ENCODE assay signal across 21 cellular contexts in genomic region chr10:46537309-46537708, GRCh38. TPM values are rescaled to one million over a fixed set of nuclear protein-coding genes. Genes with fewer than 3 reads are reported as not detected.
DNase-seq lines count a peak whose midpoint lies in the region; ATAC-seq and TF ChIP-seq lines count a peak whose summit lies in the region.
"Had no signal": no experiment of that assay in that cellular context is flagged by ENCODE, and none has a peak within 500 bp of the region (broad histone marks: within the 10 kb centered on the region; RNA-seq: fewer than 3 reads in every experiment).

No MANE protein-coding gene starts in this region.

- H3K4me2 ChIP-seq in GM23338 = 0 out of 2 replicates have a peak overlapping the region, but pooled peaks have one; percentile 8
- H3K4me2 ChIP-seq in trophoblast cell (ENCODE audit: low read length) = no peak overlapping the region

- H3K14ac ChIP-seq in trophoblast cell (ENCODE audit: low read length) = no peak overlapping the region

- H3K4me1 ChIP-seq in GM23338 (ENCODE audit: insufficient read depth) = peaks cover 13% of the 10 kb centered on the region
- peaks cover 27% of the 10 kb centered on the region for H3K4me1 ChIP-seq in Panc1 (ENCODE audit: control insufficient read depth, insufficient read depth, low read length)
- H3K4me1 ChIP-seq in endodermal cell (ENCODE audit: control insufficient read depth, insufficient read depth, low read length) = peaks cover 5% of the 10 kb centered on the region
- H3K4me1 ChIP-seq in trophoblast cell (ENCODE audit: control insufficient read depth in 1 of 2, insufficient read depth in 2 of 2, low read length in 2 of 2) = peaks cover 6 to 9% of the 10 kb centered on the region in 2 experiments

- in situ Hi-C loops in Panc1 (cut with HindIII; ENCODE audit: low pct_unique_long_range_greater_than_20kb, low sequenced_read_pairs) = no loop called here

- peaks cover 3% of the 10 kb centered on the region for H4K20me1 ChIP-seq in GM23338 (replicated peaks; ENCODE audit: insufficient read depth)

- H4K12ac ChIP-seq in trophoblast cell (ENCODE audit: low read depth, low read length) = no peak overlapping the region

- H3K4me1 Mint-ChIP-seq in GM23338 = peaks cover 20% of the 10 kb centered on the region
- H3K4me1 Mint-ChIP-seq in endodermal cell = peaks cover 9% of the 10 kb centered on the region
- peaks cover 2% of the 10 kb centered on the region for H3K4me1 Mint-ChIP-seq in T-helper 2 cell treated with Interferon-gamma antibody and Interleukin-4, amounts not matched to agents 5 μg/mL and 100 μg/mL, for 36 hours (ENCODE audit: low read depth)

- H3K27ac ChIP-seq in GM23338 (ENCODE audit: low read depth) = no peak overlapping the region
- peak overlapping the region; percentile 29; the same call in 1 of the 2 replicates for H3K27ac ChIP-seq in Panc1 (ENCODE audit: low read length)
- H3K27ac ChIP-seq in endodermal cell (ENCODE audit: low read depth, low read length) = no peak overlapping the region
- H3K27ac ChIP-seq in trophoblast cell (ENCODE audit: low read depth, low read length) = no peak overlapping the region
- H3K27ac ChIP-seq: C4-2B, GM23248 had no signal

- H3F3A ChIP-seq in GM23338 (replicated peaks; ENCODE audit: low read depth) = 0 out of 2 replicates have a peak, but pooled peaks cover 2% of the 10 kb centered on the region

- no peak overlapping the region for H4K91ac ChIP-seq in trophoblast cell (ENCODE audit: low read depth, low read length)

- no TSS peak for BruUV-seq in Panc1 (replicated peaks; lab: Mats Ljungman, UMichigan)

- H2BK12ac ChIP-seq in trophoblast cell (ENCODE audit: low read length) = no peak overlapping the region

- H3K9ac ChIP-seq in endodermal cell (ENCODE audit: extremely low read depth, low read length, poor library complexity, severe bottlenecking) (no peak overlapping the region), trophoblast cell (ENCODE audit: low read length) (no peak overlapping the region)
- H3K9ac ChIP-seq: GM23248 had no signal

- H3K27me3 Mint-ChIP-seq in GM23338 (ENCODE audit: insufficient read depth, low read depth, poor library complexity) (peaks cover 22% of the 10 kb centered on the region), endodermal cell (ENCODE audit: insufficient read depth) (peaks cover 16% of the 10 kb centered on the region)
- H3K27me3 Mint-ChIP-seq in T-helper 2 cell treated with Interferon-gamma antibody and Interleukin-4, amounts not matched to agents 5 μg/mL and 100 μg/mL, for 36 hours (ENCODE audit: low read depth) = peaks cover 40% of the 10 kb centered on the region

- H3K36me3 ChIP-seq in GM23338 (ENCODE audit: insufficient read depth) (no peaks in the 10 kb centered on the region), Panc1 (ENCODE audit: control insufficient read depth, insufficient read depth, low read length) (no peaks in the 10 kb centered on the region), endodermal cell (ENCODE audit: control insufficient read depth, insufficient read depth, low read length) (no peaks in the 10 kb centered on the region), trophoblast cell (ENCODE audit: control insufficient read depth in 1 of 2, insufficient read depth in 2 of 2, low read length in 2 of 2) (no peaks in the 10 kb centered on the region)

- WGBS in endodermal cell (ENCODE audit: insufficient coverage in 1 of 2, insufficient read length in 1 of 2), 2 experiments = 40 to 70% methylated on average over 2 to 5 of the region's 5 CpGs
- no CpG with 5 or more reads among the region's 5 CpGs for WGBS in trophoblast cell (ENCODE audit: extremely low coverage, insufficient coverage, insufficient read length)

- H3K4ac ChIP-seq in trophoblast cell (ENCODE audit: low read depth, low read length) = no peak overlapping the region

- H3K79me1 ChIP-seq in trophoblast cell (ENCODE audit: low read length) = peaks cover 4% of the 10 kb centered on the region

- H3K79me2 ChIP-seq in GM23338 (replicated peaks; ENCODE audit: insufficient read depth) (no peaks in the 10 kb centered on the region), trophoblast cell (ENCODE audit: control insufficient read depth, insufficient read depth, low read length, poor library complexity) (no peaks in the 10 kb centered on the region)

- H3K4me3 ChIP-seq in GM23338 (no peak overlapping the region), Panc1 (ENCODE audit: low read depth in 2 of 2, low read length in 2 of 2) (no peak overlapping the region), endodermal cell (ENCODE audit: low read length) (no peak overlapping the region), trophoblast cell (ENCODE audit: low read depth, low read length) (no peak overlapping the region)
- H3K4me3 ChIP-seq: GM23248 had no signal

- no peak overlapping the region for H3K18ac ChIP-seq in trophoblast cell (ENCODE audit: low read length)

- H3K9me2 ChIP-seq in GM23338 (ENCODE audit: insufficient read depth) = peaks cover 6% of the 10 kb centered on the region; the same call in 1 of the 2 replicates

- no peak overlapping the region for H3K23ac ChIP-seq in trophoblast cell (ENCODE audit: low read length)

- DNase-seq in GM23338 (ENCODE audit: low spot score) (peak; percentile 65), Panc1 (ENCODE audit: low read depth, low spot score) (no peak), endodermal cell (peak; percentile 85), trophoblast cell (peak; percentile 96 to 97), NCI-H2107 treated with DMSO at 0.1 percent for 48 hours (lab: John Stamatoyannopoulos, UW; ENCODE audit: unreplicated experiment) (no peak)
- DNase-seq in activated CD4-positive, alpha-beta T cell treated with anti-CD3 and anti-CD28 coated beads for 4 hours = no peak
- no peak for DNase-seq in T-helper 2 cell treated with Interferon-gamma antibody and Interleukin-4, amounts not matched to agents 5 μg/mL and 100 μg/mL, for 36 hours (ENCODE audit: low spot score)
- DNase-seq in stimulated activated naive CD4-positive, alpha-beta T cell treated with Interleukin-2 at 50 U/mL for 16 hours (lab: John Stamatoyannopoulos, UW) = no peak
- DNase-seq: AML-193; DMS 273 treated with DMSO at 0.1 percent for 48 hours; DND-41; GF-D8; GM23248; KBM-7; NCI-H1105; NCI-H1694; NCI-H2081 treated with DMSO at 0.1 percent for 48 hours; NK-92 treated with Interleukin-12 subunit alpha and Interleukin-12 subunit beta, amount 100 ng/mL, for 24 hours; SIG-M5 had no signal

- peak overlapping the region; percentile 70; the same call in 1 of the 2 replicates for H2AFZ ChIP-seq in GM23338
- no peak overlapping the region for H2AFZ ChIP-seq in trophoblast cell (ENCODE audit: insufficient read depth, low read length, poor library complexity)
- H2AFZ ChIP-seq: GM23248 had no signal

- intact Hi-C loops in Panc1 (cut with micrococcal nuclease; ENCODE audit: unreplicated experiment) = no loop called here

- H3K27ac Mint-ChIP-seq in GM23338 (no peak overlapping the region), endodermal cell (no peak overlapping the region)
- H3K27ac Mint-ChIP-seq in T-helper 2 cell treated with Interferon-gamma antibody and Interleukin-4, amounts not matched to agents 5 μg/mL and 100 μg/mL, for 36 hours = no peak overlapping the region

- no peaks in the 10 kb centered on the region for H3K9me3 Mint-ChIP-seq in GM23338
- H3K9me3 Mint-ChIP-seq in endodermal cell = no peaks in the 10 kb centered on the region
- H3K9me3 Mint-ChIP-seq in T-helper 2 cell treated with Interferon-gamma antibody and Interleukin-4, amounts not matched to agents 5 μg/mL and 100 μg/mL, for 36 hours = no peaks in the 10 kb centered on the region

- H3K36me3 Mint-ChIP-seq in GM23338 (ENCODE audit: low read depth) (no peaks in the 10 kb centered on the region; the same call in 2 of the 3 replicates), endodermal cell (ENCODE audit: low read depth) (no peaks in the 10 kb centered on the region)
- H3K36me3 Mint-ChIP-seq in T-helper 2 cell treated with Interferon-gamma antibody and Interleukin-4, amounts not matched to agents 5 μg/mL and 100 μg/mL, for 36 hours (ENCODE audit: low read depth) = no peaks in the 10 kb centered on the region

- CTCF ChIA-PET in Panc1 (lab: Charles Lee) = no interaction called here

- TF ChIP-seq CTCF in GM23338 (conservative IDR thresholded peaks at IDR 0.05; ENCODE audit: low read depth in 2 of 2) (no peak), Panc1 (IDR thresholded peaks at IDR 0.05) (no peak), endodermal cell (conservative IDR thresholded peaks at IDR 0.05) (no peak)

- H3K4me3 Mint-ChIP-seq in GM23338 (no peak overlapping the region), endodermal cell (no peak overlapping the region)
- no peak overlapping the region for H3K4me3 Mint-ChIP-seq in T-helper 2 cell treated with Interferon-gamma antibody and Interleukin-4, amounts not matched to agents 5 μg/mL and 100 μg/mL, for 36 hours

- POLR2A ChIA-PET in Panc1 (lab: Charles Lee) = no interaction called here

- H3K27me3 ChIP-seq in GM23338 (ENCODE audit: insufficient read depth) (no peaks in the 10 kb centered on the region; the same call in 1 of the 2 replicates), Panc1 (ENCODE audit: control insufficient read depth, insufficient read depth, low read length) (no peaks in the 10 kb centered on the region), endodermal cell (ENCODE audit: control insufficient read depth, insufficient read depth, low read length, poor library complexity, severe bottlenecking) (no peaks in the 10 kb centered on the region), trophoblast cell (ENCODE audit: insufficient read depth, low read length) (no peaks in the 10 kb centered on the region)

- no peak overlapping the region for H2BK120ac ChIP-seq in trophoblast cell (ENCODE audit: insufficient read depth, low read length, poor library complexity)

- H3K9me3 ChIP-seq in Panc1 (ENCODE audit: control insufficient read depth, insufficient read depth, low read depth, low read length) = no peaks in the 10 kb centered on the region
- H3K9me3 ChIP-seq in endodermal cell (ENCODE audit: control insufficient read depth, low read length) = no peaks in the 10 kb centered on the region
- H3K9me3 ChIP-seq in trophoblast cell (ENCODE audit: insufficient read depth, low read depth, low read length) = no peaks in the 10 kb centered on the region

- H4K8ac ChIP-seq in trophoblast cell (ENCODE audit: low read depth, low read length) = no peak overlapping the region

- H2AK5ac ChIP-seq in trophoblast cell (ENCODE audit: low read length) = no peak overlapping the region

- ATAC-seq in GM23338 = peak; percentile 13
- no peak for ATAC-seq in Panc1

- no peak overlapping the region for H2BK5ac ChIP-seq in trophoblast cell (ENCODE audit: low read depth, low read length, poor library complexity)

RNA-seq across cellular contexts. Expression of gene GPRIN2, which starts 19.1 kb away (rescaled TPM):
- total RNA-seq in GM23338 (2014; rRNA removed; shearing (Covaris generic)) = 24.4 and 28.5 TPM in 2 replicates
- 2.9 and 3.0 TPM in 2 replicates for polyA plus RNA-seq in GM23338 (2016; fragmentation: Nextera tagmentation; extraction: Ambion mirVana)
- total RNA-seq in Panc1 (2021; ENCODE audit: unreplicated experiment) (12.9 TPM), endodermal cell (10 to 100 TPM; 16.1 to 25.2 TPM)
- polyA plus RNA-seq in Panc1 (2012; ENCODE audit: insufficient read length) = 10.6 TPM
- polyA plus RNA-seq in endodermal cell (2013, experiment 1 of 2) = 4.7 TPM
- polyA plus RNA-seq in endodermal cell (2013, experiment 2 of 2) = 3.0 TPM
- polyA plus RNA-seq in trophoblast cell (2013) = 0.27 and 0.39 TPM in 2 replicates
- total RNA-seq: GM23248, NCI-H460 had no signal
- polyA plus RNA-seq: GM23248 had no signal

RNA-seq across cellular contexts. Expression of gene SYT15, which starts 41.6 kb away (rescaled TPM):
- 0.39 TPM in 1 of 2 replicates, not detected in the other for total RNA-seq in GM23338 (2014; rRNA removed; shearing (Covaris generic))
- polyA plus RNA-seq in GM23338 (2016; fragmentation: Nextera tagmentation; extraction: Ambion mirVana) = 0.83 and 1.5 TPM in 2 replicates
- total RNA-seq in Panc1 (2021; ENCODE audit: unreplicated experiment) (0.28 TPM), endodermal cell (1 to 10 TPM; 1.3 to 3.2 TPM)
- polyA plus RNA-seq in Panc1 (2012; ENCODE audit: insufficient read length) = 1.0 TPM
- 0.50 TPM for polyA plus RNA-seq in endodermal cell (2013, experiment 1 of 2)
- polyA plus RNA-seq in endodermal cell (2013, experiment 2 of 2) = 0.58 TPM
- 4.8 and 5.1 TPM in 2 replicates for polyA plus RNA-seq in trophoblast cell (2013)

Comparison
In these comparisons a context has a peak if more than half of its experiments do, and no peak if none do; other contexts are left out.
1. DNase-seq: peak in GM23338 (single experiment), endodermal cell (single experiment) and trophoblast cell (2 of 2); none in Panc1 (single experiment), NCI-H2107 treated with DMSO at 0.1 percent for 48 hours (single experiment), activated CD4-positive, alpha-beta T cell treated with anti-CD3 and anti-CD28 coated beads for 4 hours (0 of 2), T-helper 2 cell treated with Interferon-gamma antibody and Interleukin-4, amounts not matched to agents 5 μg/mL and 100 μg/mL, for 36 hours (single experiment) and stimulated activated naive CD4-positive, alpha-beta T cell treated with Interleukin-2 at 50 U/mL for 16 hours (single experiment).